ENCODE assay signal across 1 cellular context in the genomic region with DNA sequence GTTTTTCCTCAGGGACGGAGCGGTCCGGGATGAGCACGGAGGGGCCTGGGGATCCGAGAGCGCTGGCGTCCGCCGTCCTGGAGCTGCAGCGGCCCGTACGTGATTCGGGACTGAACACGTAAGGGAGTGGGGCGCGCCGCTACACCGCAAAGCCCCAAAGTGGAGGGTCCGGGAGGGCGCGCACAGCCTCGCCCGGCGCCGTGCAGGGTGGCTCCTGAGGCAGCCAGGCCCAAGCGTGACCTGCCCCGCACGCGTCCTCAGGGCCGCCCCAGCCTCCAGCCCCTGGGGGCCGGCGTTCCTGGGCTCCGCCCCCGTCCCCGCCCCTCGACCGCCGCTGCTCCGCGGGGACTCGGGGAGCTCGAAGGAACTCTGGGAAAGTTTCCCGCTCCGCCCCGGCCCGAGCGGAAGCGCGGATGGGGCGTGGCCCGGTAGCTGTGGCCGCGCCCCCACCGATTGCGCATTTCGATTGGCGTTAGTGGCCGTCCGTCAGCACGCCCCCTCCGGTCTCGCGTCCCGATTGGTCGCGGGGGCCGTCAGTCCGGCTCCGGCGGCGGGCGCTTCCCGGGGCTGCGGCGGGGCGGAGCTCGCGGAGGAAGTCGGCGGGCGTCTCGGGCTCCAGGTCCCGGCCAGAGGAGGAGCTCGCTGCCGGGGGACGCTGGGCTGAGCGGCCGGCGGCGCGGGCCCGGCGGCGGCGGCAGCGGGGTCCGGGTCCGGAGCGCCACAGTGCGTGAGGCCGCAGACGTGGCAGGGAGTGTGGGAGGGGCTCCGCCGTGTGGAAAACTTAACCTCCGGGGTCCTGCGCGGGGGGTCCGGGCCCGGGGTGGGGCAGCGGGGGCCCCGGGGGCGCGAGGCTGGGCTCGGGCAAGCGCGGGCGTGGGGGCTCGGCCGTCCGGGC.
TF ChIP-seq lines count a peak whose summit lies in the region.

Gene ANKRD16, minus strand, starts transcription at position 270 of the 895 bp plus-strand sequence. CDS start 539 bp downstream, outside the sequence.
Gene FBH1, plus strand, starts transcription at position 620 of the 895 bp plus-strand sequence. Its CDS starts 103 bp downstream, at position 723.

TF ChIP-seq in HepG2, 621 proteins besides CTCF, POLR2A, EP300 and RAD21 (continued from another document and continues in another):
- TF ChIP-seq, protein P1, sequence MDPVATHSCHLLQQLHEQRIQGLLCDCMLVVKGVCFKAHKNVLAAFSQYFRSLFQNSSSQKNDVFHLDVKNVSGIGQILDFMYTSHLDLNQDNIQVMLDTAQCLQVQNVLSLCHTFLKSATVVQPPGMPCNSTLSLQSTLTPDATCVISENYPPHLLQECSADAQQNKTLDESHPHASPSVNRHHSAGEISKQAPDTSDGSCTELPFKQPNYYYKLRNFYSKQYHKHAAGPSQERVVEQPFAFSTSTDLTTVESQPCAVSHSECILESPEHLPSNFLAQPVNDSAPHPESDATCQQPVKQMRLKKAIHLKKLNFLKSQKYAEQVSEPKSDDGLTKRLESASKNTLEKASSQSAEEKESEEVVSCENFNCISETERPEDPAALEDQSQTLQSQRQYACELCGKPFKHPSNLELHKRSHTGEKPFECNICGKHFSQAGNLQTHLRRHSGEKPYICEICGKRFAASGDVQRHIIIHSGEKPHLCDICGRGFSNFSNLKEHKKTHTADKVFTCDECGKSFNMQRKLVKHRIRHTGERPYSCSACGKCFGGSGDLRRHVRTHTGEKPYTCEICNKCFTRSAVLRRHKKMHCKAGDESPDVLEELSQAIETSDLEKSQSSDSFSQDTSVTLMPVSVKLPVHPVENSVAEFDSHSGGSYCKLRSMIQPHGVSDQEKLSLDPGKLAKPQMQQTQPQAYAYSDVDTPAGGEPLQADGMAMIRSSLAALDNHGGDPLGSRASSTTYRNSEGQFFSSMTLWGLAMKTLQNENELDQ (CRISPR knock-in tag; IDR thresholded peaks at IDR 0.05; ENCODE audit: borderline replicate concordance): no peak
- TF ChIP-seq PAX8 (CRISPR knock-in tag; IDR thresholded peaks at IDR 0.05; ENCODE audit: borderline replicate concordance) (peak; percentile 48; the same call in 1 of the 2 replicates), KLF9 (CRISPR knock-in tag; IDR thresholded peaks at IDR 0.05; ENCODE audit: low read depth) (no peak), E2F1 (CRISPR knock-in tag; IDR thresholded peaks at IDR 0.05) (peak; percentile 81), HOXA3 (CRISPR knock-in tag; IDR thresholded peaks at IDR 0.05) (peak; percentile 17; the same call in 1 of the 2 replicates), ZNF501 (CRISPR knock-in tag; IDR thresholded peaks at IDR 0.05) (peak; percentile 62), RBM39 (IDR thresholded peaks at IDR 0.05; ENCODE audit: low read depth, low read length, poor library complexity, severe bottlenecking) (peak; percentile 69), IRX3 (CRISPR knock-in tag; IDR thresholded peaks at IDR 0.05; ENCODE audit: borderline replicate concordance, low read depth) (0 out of 2 replicates have a peak, but pooled peaks have one; percentile 36), LCORL (IDR thresholded peaks at IDR 0.05) (no peak), LCORL (CRISPR knock-in tag; IDR thresholded peaks at IDR 0.05) (peak; percentile 57; the same call in 1 of the 2 replicates), ZNF572 (CRISPR knock-in tag; IDR thresholded peaks at IDR 0.05) (no peak), MAF1 (CRISPR knock-in tag; IDR thresholded peaks at IDR 0.05; ENCODE audit: borderline replicate concordance) (peak; percentile 78; the same call in 1 of the 2 replicates), NFKBIZ (CRISPR knock-in tag; IDR thresholded peaks at IDR 0.05) (no peak), ZNF33B (CRISPR knock-in tag; IDR thresholded peaks at IDR 0.05) (0 out of 2 replicates have a peak, but pooled peaks have one; percentile 13), JUN (CRISPR knock-in tag; IDR thresholded peaks at IDR 0.05) (no peak), ZNF563 (CRISPR knock-in tag; IDR thresholded peaks at IDR 0.05) (peak; percentile 49; the same call in 1 of the 2 replicates), ZBTB43 (CRISPR knock-in tag; conservative IDR thresholded peaks at IDR 0.05) (peak; percentile 70), MEF2D (CRISPR knock-in tag; IDR thresholded peaks at IDR 0.05) (no peak), GRHL1 (CRISPR knock-in tag; conservative IDR thresholded peaks at IDR 0.05) (no peak), ZNF34 (CRISPR knock-in tag; IDR thresholded peaks at IDR 0.05; ENCODE audit: borderline replicate concordance) (no peak), ZBTB21 (CRISPR knock-in tag; IDR thresholded peaks at IDR 0.05) (no peak), PTBP1 (IDR thresholded peaks at IDR 0.05; ENCODE audit: low read depth, low read length, poor library complexity, severe bottlenecking) (no peak), PRPF4 (IDR thresholded peaks at IDR 0.05; ENCODE audit: low read depth, low read length, poor library complexity, severe bottlenecking) (no peak), ZNF234 (CRISPR knock-in tag; conservative IDR thresholded peaks at IDR 0.05) (no peak), NFE2L2 (IDR thresholded peaks at IDR 0.05; ENCODE audit: low read length) (no peak), ZNF496 (CRISPR knock-in tag; IDR thresholded peaks at IDR 0.05; ENCODE audit: insufficient replicate concordance) (no peak), ARID2 (CRISPR knock-in tag; IDR thresholded peaks at IDR 0.05; ENCODE audit: borderline replicate concordance) (no peak), NFE2L1 (CRISPR knock-in tag; IDR thresholded peaks at IDR 0.05; ENCODE audit: borderline replicate concordance) (peak; percentile 77; the same call in 1 of the 2 replicates), RFXANK (CRISPR knock-in tag; IDR thresholded peaks at IDR 0.05) (no peak)
- TF ChIP-seq, protein P2, sequence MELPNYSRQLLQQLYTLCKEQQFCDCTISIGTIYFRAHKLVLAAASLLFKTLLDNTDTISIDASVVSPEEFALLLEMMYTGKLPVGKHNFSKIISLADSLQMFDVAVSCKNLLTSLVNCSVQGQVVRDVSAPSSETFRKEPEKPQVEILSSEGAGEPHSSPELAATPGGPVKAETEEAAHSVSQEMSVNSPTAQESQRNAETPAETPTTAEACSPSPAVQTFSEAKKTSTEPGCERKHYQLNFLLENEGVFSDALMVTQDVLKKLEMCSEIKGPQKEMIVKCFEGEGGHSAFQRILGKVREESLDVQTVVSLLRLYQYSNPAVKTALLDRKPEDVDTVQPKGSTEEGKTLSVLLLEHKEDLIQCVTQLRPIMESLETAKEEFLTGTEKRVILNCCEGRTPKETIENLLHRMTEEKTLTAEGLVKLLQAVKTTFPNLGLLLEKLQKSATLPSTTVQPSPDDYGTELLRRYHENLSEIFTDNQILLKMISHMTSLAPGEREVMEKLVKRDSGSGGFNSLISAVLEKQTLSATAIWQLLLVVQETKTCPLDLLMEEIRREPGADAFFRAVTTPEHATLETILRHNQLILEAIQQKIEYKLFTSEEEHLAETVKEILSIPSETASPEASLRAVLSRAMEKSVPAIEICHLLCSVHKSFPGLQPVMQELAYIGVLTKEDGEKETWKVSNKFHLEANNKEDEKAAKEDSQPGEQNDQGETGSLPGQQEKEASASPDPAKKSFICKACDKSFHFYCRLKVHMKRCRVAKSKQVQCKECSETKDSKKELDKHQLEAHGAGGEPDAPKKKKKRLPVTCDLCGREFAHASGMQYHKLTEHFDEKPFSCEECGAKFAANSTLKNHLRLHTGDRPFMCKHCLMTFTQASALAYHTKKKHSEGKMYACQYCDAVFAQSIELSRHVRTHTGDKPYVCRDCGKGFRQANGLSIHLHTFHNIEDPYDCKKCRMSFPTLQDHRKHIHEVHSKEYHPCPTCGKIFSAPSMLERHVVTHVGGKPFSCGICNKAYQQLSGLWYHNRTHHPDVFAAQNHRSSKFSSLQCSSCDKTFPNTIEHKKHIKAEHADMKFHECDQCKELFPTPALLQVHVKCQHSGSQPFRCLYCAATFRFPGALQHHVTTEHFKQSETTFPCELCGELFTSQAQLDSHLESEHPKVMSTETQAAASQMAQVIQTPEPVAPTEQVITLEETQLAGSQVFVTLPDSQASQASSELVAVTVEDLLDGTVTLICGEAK (IDR thresholded peaks at IDR 0.05): peak; percentile 64; the same call in 1 of the 2 replicates
- TF ChIP-seq, protein P2 (CRISPR knock-in tag; IDR thresholded peaks at IDR 0.05): no peak; the same call in 1 of the 2 replicates
- TF ChIP-seq, protein P3, sequence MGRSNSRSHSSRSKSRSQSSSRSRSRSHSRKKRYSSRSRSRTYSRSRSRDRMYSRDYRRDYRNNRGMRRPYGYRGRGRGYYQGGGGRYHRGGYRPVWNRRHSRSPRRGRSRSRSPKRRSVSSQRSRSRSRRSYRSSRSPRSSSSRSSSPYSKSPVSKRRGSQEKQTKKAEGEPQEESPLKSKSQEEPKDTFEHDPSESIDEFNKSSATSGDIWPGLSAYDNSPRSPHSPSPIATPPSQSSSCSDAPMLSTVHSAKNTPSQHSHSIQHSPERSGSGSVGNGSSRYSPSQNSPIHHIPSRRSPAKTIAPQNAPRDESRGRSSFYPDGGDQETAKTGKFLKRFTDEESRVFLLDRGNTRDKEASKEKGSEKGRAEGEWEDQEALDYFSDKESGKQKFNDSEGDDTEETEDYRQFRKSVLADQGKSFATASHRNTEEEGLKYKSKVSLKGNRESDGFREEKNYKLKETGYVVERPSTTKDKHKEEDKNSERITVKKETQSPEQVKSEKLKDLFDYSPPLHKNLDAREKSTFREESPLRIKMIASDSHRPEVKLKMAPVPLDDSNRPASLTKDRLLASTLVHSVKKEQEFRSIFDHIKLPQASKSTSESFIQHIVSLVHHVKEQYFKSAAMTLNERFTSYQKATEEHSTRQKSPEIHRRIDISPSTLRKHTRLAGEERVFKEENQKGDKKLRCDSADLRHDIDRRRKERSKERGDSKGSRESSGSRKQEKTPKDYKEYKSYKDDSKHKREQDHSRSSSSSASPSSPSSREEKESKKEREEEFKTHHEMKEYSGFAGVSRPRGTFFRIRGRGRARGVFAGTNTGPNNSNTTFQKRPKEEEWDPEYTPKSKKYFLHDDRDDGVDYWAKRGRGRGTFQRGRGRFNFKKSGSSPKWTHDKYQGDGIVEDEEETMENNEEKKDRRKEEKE (IDR thresholded peaks at IDR 0.05): no peak
- TF ChIP-seq, protein P4, sequence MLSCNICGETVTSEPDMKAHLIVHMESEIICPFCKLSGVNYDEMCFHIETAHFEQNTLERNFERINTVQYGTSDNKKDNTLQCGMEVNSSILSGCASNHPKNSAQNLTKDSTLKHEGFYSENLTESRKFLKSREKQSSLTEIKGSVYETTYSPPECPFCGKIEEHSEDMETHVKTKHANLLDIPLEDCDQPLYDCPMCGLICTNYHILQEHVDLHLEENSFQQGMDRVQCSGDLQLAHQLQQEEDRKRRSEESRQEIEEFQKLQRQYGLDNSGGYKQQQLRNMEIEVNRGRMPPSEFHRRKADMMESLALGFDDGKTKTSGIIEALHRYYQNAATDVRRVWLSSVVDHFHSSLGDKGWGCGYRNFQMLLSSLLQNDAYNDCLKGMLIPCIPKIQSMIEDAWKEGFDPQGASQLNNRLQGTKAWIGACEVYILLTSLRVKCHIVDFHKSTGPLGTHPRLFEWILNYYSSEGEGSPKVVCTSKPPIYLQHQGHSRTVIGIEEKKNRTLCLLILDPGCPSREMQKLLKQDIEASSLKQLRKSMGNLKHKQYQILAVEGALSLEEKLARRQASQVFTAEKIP (CRISPR knock-in tag; IDR thresholded peaks at IDR 0.05; ENCODE audit: borderline replicate concordance): no peak
